In the genomic region with DNA sequence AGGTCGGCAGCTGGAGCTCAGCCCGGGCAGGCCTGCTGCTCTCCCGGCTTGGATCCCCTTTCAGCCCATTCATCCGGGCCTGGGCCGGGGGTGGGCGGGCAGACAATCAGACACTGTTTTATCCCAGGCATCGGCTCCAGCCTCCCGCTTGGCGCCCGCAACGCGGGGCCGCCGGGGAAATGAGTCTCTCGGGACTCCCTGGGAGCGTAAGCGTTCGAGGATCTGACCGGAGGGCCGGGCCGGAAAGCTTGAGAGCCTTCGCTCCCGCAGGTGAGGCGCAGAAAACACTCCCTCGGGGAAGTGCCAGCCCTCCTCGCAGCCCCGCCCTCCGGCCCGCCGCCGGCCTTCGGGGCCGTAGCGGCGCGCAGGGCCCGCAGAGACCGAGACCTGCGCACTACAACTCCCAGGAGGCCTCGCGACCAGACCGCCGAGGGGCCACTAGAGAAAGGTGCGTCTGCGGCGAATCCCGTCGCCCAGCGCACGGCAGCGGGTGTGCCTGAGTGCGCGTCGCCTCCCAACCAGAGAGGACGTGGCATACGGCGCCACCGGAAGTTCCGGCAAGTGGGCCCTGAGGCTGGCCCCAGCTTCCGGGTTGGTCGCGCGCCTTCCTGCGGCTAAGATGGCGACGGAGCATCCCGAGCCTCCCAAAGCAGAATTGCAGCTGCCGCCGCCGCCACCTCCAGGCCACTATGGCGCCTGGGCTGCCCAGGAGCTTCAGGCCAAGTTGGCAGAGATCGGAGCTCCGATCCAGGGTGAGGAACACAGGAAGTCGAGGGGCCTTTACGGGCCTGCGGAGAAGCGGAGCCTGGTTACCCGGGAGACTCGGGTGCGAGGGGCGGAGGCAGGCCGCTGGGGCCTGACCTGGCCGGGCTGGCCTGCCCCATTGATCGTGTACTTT, we compare ENCODE assay signal across 1 cellular context.
TF ChIP-seq lines count a peak whose summit lies in the region.

A gene with protein sequence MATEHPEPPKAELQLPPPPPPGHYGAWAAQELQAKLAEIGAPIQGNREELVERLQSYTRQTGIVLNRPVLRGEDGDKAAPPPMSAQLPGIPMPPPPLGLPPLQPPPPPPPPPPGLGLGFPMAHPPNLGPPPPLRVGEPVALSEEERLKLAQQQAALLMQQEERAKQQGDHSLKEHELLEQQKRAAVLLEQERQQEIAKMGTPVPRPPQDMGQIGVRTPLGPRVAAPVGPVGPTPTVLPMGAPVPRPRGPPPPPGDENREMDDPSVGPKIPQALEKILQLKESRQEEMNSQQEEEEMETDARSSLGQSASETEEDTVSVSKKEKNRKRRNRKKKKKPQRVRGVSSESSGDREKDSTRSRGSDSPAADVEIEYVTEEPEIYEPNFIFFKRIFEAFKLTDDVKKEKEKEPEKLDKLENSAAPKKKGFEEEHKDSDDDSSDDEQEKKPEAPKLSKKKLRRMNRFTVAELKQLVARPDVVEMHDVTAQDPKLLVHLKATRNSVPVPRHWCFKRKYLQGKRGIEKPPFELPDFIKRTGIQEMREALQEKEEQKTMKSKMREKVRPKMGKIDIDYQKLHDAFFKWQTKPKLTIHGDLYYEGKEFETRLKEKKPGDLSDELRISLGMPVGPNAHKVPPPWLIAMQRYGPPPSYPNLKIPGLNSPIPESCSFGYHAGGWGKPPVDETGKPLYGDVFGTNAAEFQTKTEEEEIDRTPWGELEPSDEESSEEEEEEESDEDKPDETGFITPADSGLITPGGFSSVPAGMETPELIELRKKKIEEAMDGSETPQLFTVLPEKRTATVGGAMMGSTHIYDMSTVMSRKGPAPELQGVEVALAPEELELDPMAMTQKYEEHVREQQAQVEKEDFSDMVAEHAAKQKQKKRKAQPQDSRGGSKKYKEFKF (plus strand): TSS at position 599 of the 898 bp plus-strand sequence. CDS start 21 bp downstream, at position 620.

TF ChIP-seq in HCT116, 20 proteins besides CTCF, POLR2A, EP300 and RAD21:
- TF ChIP-seq SP1 (IDR thresholded peaks at IDR 0.05; ENCODE audit: low read depth) = peak; percentile 90
- TF ChIP-seq TCF7L2 (IDR thresholded peaks at IDR 0.05; ENCODE audit: borderline replicate concordance, extremely low read depth, insufficient read depth, insufficient read length) = no peak
- TF ChIP-seq, protein P1, sequence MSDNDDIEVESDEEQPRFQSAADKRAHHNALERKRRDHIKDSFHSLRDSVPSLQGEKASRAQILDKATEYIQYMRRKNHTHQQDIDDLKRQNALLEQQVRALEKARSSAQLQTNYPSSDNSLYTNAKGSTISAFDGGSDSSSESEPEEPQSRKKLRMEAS (IDR thresholded peaks at IDR 0.05) = peak; percentile 76; the same call in 1 of the 2 replicates
- TF ChIP-seq EGR1 (IDR thresholded peaks at IDR 0.05; ENCODE audit: low read depth) = no peak; the same call in 1 of the 2 replicates
- no peak for TF ChIP-seq FOSL1 (IDR thresholded peaks at IDR 0.05; ENCODE audit: low read depth)
- peak; percentile 90 for TF ChIP-seq ZFX (IDR thresholded peaks at IDR 0.05)
- TF ChIP-seq, protein P2, sequence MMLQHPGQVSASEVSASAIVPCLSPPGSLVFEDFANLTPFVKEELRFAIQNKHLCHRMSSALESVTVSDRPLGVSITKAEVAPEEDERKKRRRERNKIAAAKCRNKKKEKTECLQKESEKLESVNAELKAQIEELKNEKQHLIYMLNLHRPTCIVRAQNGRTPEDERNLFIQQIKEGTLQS (IDR thresholded peaks at IDR 0.05) = no peak
- TF ChIP-seq EZH2 (IDR thresholded peaks at IDR 0.05) = no peak
- no peak; the same call in 1 of the 2 replicates for TF ChIP-seq ELF1 (IDR thresholded peaks at IDR 0.05; ENCODE audit: borderline replicate concordance, low read depth)
- peak; percentile 81 for TF ChIP-seq POLR2AphosphoS5 (IDR thresholded peaks at IDR 0.05; ENCODE audit: low read depth, low read length)
- no peak for TF ChIP-seq JUND (IDR thresholded peaks at IDR 0.05)
- TF ChIP-seq SRF (IDR thresholded peaks at IDR 0.05; ENCODE audit: low read depth) = no peak; the same call in 1 of the 2 replicates
- 0 out of 2 replicates have a peak, but pooled peaks have one; percentile 51 for TF ChIP-seq SIN3A (IDR thresholded peaks at IDR 0.05; ENCODE audit: low read depth)
- no peak for TF ChIP-seq ZNF274 (IDR thresholded peaks at IDR 0.05; ENCODE audit: low read depth, low read length)
- TF ChIP-seq EZH2phosphoT487 (IDR thresholded peaks at IDR 0.05; ENCODE audit: borderline replicate concordance) = no peak
- TF ChIP-seq CBX3 (IDR thresholded peaks at IDR 0.05; ENCODE audit: low read depth) = no peak
- TF ChIP-seq, protein P3, sequence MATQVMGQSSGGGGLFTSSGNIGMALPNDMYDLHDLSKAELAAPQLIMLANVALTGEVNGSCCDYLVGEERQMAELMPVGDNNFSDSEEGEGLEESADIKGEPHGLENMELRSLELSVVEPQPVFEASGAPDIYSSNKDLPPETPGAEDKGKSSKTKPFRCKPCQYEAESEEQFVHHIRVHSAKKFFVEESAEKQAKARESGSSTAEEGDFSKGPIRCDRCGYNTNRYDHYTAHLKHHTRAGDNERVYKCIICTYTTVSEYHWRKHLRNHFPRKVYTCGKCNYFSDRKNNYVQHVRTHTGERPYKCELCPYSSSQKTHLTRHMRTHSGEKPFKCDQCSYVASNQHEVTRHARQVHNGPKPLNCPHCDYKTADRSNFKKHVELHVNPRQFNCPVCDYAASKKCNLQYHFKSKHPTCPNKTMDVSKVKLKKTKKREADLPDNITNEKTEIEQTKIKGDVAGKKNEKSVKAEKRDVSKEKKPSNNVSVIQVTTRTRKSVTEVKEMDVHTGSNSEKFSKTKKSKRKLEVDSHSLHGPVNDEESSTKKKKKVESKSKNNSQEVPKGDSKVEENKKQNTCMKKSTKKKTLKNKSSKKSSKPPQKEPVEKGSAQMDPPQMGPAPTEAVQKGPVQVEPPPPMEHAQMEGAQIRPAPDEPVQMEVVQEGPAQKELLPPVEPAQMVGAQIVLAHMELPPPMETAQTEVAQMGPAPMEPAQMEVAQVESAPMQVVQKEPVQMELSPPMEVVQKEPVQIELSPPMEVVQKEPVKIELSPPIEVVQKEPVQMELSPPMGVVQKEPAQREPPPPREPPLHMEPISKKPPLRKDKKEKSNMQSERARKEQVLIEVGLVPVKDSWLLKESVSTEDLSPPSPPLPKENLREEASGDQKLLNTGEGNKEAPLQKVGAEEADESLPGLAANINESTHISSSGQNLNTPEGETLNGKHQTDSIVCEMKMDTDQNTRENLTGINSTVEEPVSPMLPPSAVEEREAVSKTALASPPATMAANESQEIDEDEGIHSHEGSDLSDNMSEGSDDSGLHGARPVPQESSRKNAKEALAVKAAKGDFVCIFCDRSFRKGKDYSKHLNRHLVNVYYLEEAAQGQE (IDR thresholded peaks at IDR 0.05; ENCODE audit: low read depth) = no peak
- TF ChIP-seq, protein P4, sequence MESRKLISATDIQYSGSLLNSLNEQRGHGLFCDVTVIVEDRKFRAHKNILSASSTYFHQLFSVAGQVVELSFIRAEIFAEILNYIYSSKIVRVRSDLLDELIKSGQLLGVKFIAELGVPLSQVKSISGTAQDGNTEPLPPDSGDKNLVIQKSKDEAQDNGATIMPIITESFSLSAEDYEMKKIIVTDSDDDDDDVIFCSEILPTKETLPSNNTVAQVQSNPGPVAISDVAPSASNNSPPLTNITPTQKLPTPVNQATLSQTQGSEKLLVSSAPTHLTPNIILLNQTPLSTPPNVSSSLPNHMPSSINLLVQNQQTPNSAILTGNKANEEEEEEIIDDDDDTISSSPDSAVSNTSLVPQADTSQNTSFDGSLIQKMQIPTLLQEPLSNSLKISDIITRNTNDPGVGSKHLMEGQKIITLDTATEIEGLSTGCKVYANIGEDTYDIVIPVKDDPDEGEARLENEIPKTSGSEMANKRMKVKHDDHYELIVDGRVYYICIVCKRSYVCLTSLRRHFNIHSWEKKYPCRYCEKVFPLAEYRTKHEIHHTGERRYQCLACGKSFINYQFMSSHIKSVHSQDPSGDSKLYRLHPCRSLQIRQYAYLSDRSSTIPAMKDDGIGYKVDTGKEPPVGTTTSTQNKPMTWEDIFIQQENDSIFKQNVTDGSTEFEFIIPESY (IDR thresholded peaks at IDR 0.05; ENCODE audit: extremely low read depth, insufficient replicate concordance, low read length) = no peak
- TF ChIP-seq CEBPB (IDR thresholded peaks at IDR 0.05; ENCODE audit: low read depth) = no peak
- TF ChIP-seq YY1 (IDR thresholded peaks at IDR 0.05; ENCODE audit: extremely low read depth, insufficient replicate concordance, low read depth, low read length) = peak; percentile 92
